26 cellular contexts compared by ENCODE assay signal in the genomic region with DNA sequence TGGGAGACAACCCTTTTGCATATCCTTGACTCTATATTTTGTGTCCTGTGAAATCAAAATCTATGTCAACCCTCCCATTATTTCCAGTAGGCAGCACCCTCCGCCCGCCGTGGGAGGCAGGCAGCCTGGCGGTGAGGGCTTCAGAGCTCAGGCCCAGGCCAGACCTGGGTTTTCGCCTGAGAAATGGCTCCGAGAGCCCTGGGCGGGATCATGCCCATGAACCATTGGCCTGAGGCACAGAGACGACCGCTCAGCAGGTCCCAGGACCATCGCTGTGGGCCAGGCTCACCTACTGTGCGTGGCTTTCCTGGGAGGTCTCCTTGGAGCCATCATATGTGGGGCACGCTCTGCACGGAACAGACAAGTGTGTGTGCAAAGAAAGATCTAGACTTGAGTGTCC. TPM values are rescaled to one million over a fixed set of nuclear protein-coding genes. Genes with fewer than 3 reads are reported as not detected.
"Had no signal": no experiment of that assay in that cellular context is flagged by ENCODE, and none has a peak within 500 bp of the region (broad histone marks: within the 10 kb centered on the region; RNA-seq: fewer than 3 reads in every experiment).

No MANE protein-coding gene starts in this region.

- H3K9me3 Mint-ChIP-seq: activated naive CD4-positive, alpha-beta T cell treated with anti-CD3 and anti-CD28 coated beads, Interleukin-2, amount 10 ng/mL, durations not matched to agents 7 days and 5 days; activated naive CD8-positive, alpha-beta T cell treated with anti-CD3 and anti-CD28 coated beads, Interleukin-2, amount 10 ng/mL, durations not matched to agents 7 days and 5 days; natural killer cell treated with Interleukin-12 subunit alpha and Interleukin-12 subunit beta and Interleukin-15 and Interleukin-18, amount 100 ng/mL, for 72 hours had no signal

- H3K27me3 ChIP-seq: right atrium auricular region had no signal

- ATAC-seq: esophagus mucosa had no signal

- H3K4me3 ChIP-seq: heart left ventricle, left lung, mucosa of descending colon, psoas muscle, right atrium auricular region, tibial nerve had no signal

- H3K4me1 Mint-ChIP-seq: activated naive CD4-positive, alpha-beta T cell treated with anti-CD3 and anti-CD28 coated beads, Interleukin-2, amount 10 ng/mL, durations not matched to agents 7 days and 5 days; activated naive CD8-positive, alpha-beta T cell treated with anti-CD3 and anti-CD28 coated beads, Interleukin-2, amount 10 ng/mL, durations not matched to agents 7 days and 5 days had no signal

- H3K27ac ChIP-seq: heart left ventricle, left lung, psoas muscle, right atrium auricular region, tibial nerve had no signal

- H3K4me3 Mint-ChIP-seq: activated naive CD4-positive, alpha-beta T cell treated with anti-CD3 and anti-CD28 coated beads, Interleukin-2, amount 10 ng/mL, durations not matched to agents 7 days and 5 days; activated naive CD8-positive, alpha-beta T cell treated with anti-CD3 and anti-CD28 coated beads, Interleukin-2, amount 10 ng/mL, durations not matched to agents 7 days and 5 days; natural killer cell treated with Interleukin-12 subunit alpha and Interleukin-12 subunit beta and Interleukin-15 and Interleukin-18, amount 100 ng/mL, for 72 hours had no signal

- DNase-seq: activated CD4-positive, alpha-beta T cell treated with anti-CD3 and anti-CD28 coated beads for 4 hours; activated CD4-positive, alpha-beta T cell treated with anti-CD3 and anti-CD28 coated beads, Interleukin-2, amount 50 U/mL, for 4 hours; activated CD4-positive, CD25-positive, alpha-beta regulatory T cell; activated CD8-positive, alpha-beta memory T cell treated with anti-CD3 and anti-CD28 coated beads for 24 hours; activated gamma-delta T cell; activated naive CD4-positive, alpha-beta T cell treated with anti-CD3 and anti-CD28 coated beads, Interleukin-2, amount 10 ng/mL, durations not matched to agents 7 days and 5 days; activated naive CD8-positive, alpha-beta T cell treated with anti-CD3 and anti-CD28 coated beads, Interleukin-2, amount 10 ng/mL, durations not matched to agents 7 days and 5 days; central memory CD4-positive, alpha-beta T cell; cortex of kidney; stimulated activated CD4-positive, alpha-beta T cell treated with anti-CD3 and anti-CD28 coated beads, Interleukin-2, amount 100 ng/mL, for 48 hours; stimulated activated naive CD4-positive, alpha-beta T cell treated with Interleukin-2 at 50 U/mL for 16 hours had no signal

- H3K9me3 ChIP-seq: heart left ventricle, left lung, mucosa of descending colon, psoas muscle, right atrium auricular region, tibial nerve had no signal

- H3K4me1 ChIP-seq: left lung, psoas muscle, tibial nerve had no signal

- H3K27ac Mint-ChIP-seq: activated naive CD4-positive, alpha-beta T cell treated with anti-CD3 and anti-CD28 coated beads, Interleukin-2, amount 10 ng/mL, durations not matched to agents 7 days and 5 days; activated naive CD8-positive, alpha-beta T cell treated with anti-CD3 and anti-CD28 coated beads, Interleukin-2, amount 10 ng/mL, durations not matched to agents 7 days and 5 days; natural killer cell treated with Interleukin-12 subunit alpha and Interleukin-12 subunit beta and Interleukin-15 and Interleukin-18, amount 100 ng/mL, for 72 hours had no signal

RNA-seq across cellular contexts. Expression of gene SLC38A8, which starts 6.3 kb away (rescaled TPM):
- total RNA-seq: activated naive CD8-positive, alpha-beta T cell treated with anti-CD3 and anti-CD28 coated beads, Interleukin-2, amount 10 ng/mL, durations not matched to agents 7 days and 5 days; astrocyte; esophagus mucosa; lung microvascular endothelial cell; mesenteric fat pad; mucosa of descending colon; myocyte; natural killer cell treated with Interleukin-12 subunit alpha and Interleukin-12 subunit beta and Interleukin-15 and Interleukin-18, amount 100 ng/mL, for 72 hours; osteoblast; right atrium auricular region; T-helper 1 cell treated with Interleukin-12 subunit alpha and Interleukin-12 subunit beta and Interleukin-4 antibody, amounts not matched to agents 30 ng/mL and 1 ng/mL, for 36 hours; temporal lobe; tibial nerve had no signal
